Comparison of ENCODE assay signal across 8 cellular contexts in genomic region chrX:85084770-85085393, GRCh38.
A peak's percentile ranks its signal among the peaks of the same experiment; 100 is the strongest.
DNase-seq lines count a peak whose midpoint lies in the region; ATAC-seq, FAIRE-seq and TF ChIP-seq lines count a peak whose summit lies in the region.

No MANE protein-coding gene starts in this region.

- no peak overlapping the region for H3K27ac ChIP-seq in CD4-positive, alpha-beta memory T cell (ENCODE audit: low read depth, low read length)
- no peak overlapping the region for H3K27ac ChIP-seq in neuronal stem cell (replicated peaks; ENCODE audit: low read length)

- no peak overlapping the region for H3K27ac Mint-ChIP-seq in CD4-positive, alpha-beta memory T cell

- H2BK12ac ChIP-seq in neuronal stem cell (ENCODE audit: low read length) = no peak overlapping the region

- no peak overlapping the region for H3K4ac ChIP-seq in neuronal stem cell (ENCODE audit: low read length)

- peaks cover 0 to 3% (median 0%) of the 10 kb centered on the region in 4 donors for H3K4me1 Mint-ChIP-seq in CD4-positive, alpha-beta memory T cell

- H2BK5ac ChIP-seq in neuronal stem cell (ENCODE audit: low read length) = no peak overlapping the region

- no peaks in the 10 kb centered on the region for H3K27me3 ChIP-seq in CD4-positive, alpha-beta memory T cell (ENCODE audit: insufficient read depth, low read length)
- H3K27me3 ChIP-seq in neuronal stem cell (ENCODE audit: control insufficient read depth in 3 of 3, insufficient read depth in 3 of 3, low read depth in 1 of 3, low read length in 3 of 3) = no peaks in the 10 kb centered on the region

- CTCF ChIA-PET in CD4-positive, alpha-beta memory T cell (lab: Charles Lee; ENCODE audit: partially characterized antibody) = interaction anchor here (1.2 to 1.9 kb wide), 3 partner anchors 10 to 28 kb away, joined by 3 to 6 read pairs (median 4); no protein-coding TSS in a partner anchor

- H4K91ac ChIP-seq in neuronal stem cell (ENCODE audit: low read depth, low read length, poor library complexity) = no peak overlapping the region

- no peak overlapping the region for H2BK15ac ChIP-seq in neuronal stem cell (ENCODE audit: low read length)

- peak; percentile 74 for TF ChIP-seq CTCF in epithelial cell of proximal tubule (conservative IDR thresholded peaks at IDR 0.05; ENCODE audit: low read depth, low read length)
- TF ChIP-seq CTCF in lower leg skin (IDR thresholded peaks at IDR 0.05) = no peak

- no peak overlapping the region for H3K4me3 Mint-ChIP-seq in CD4-positive, alpha-beta memory T cell

- no peak overlapping the region for H2AFZ ChIP-seq in neuronal stem cell (ENCODE audit: low read length)

- H3K4me2 ChIP-seq in neuronal stem cell (ENCODE audit: insufficient read depth, low read length, poor library complexity, severe bottlenecking) = no peak overlapping the region

- intact Hi-C loops in CD4-positive, alpha-beta memory T cell (cut with micrococcal nuclease) = no loop called here
- intact Hi-C loops in lower leg skin (cut with DNase I; ENCODE audit: low total_unique reads) = no loop called here

- H3K36me3 Mint-ChIP-seq in CD4-positive, alpha-beta memory T cell = peaks cover 18 to 29% of the 10 kb centered on the region in 2 donors

- H3K4me3 ChIP-seq in CD4-positive, alpha-beta memory T cell (ENCODE audit: low read length in 2 of 2) = no peak overlapping the region
- no peak overlapping the region for H3K4me3 ChIP-seq in epithelial cell of proximal tubule (ENCODE audit: low read depth, low read length)
- H3K4me3 ChIP-seq in neuronal stem cell (ENCODE audit: low read length in 2 of 2) = no peak overlapping the region
- H3K4me3 ChIP-seq in lower leg skin (ENCODE audit: low read depth, poor library complexity, severe bottlenecking) = no peak overlapping the region

- peaks cover 0 to 1% (median 0%) of the 10 kb centered on the region in 8 donors for H3K9me3 Mint-ChIP-seq in CD4-positive, alpha-beta memory T cell

- no CpG with 5 or more reads among the region's 2 CpGs for WGBS in neuronal stem cell (ENCODE audit: extremely low coverage in 2 of 2, insufficient read length in 2 of 2, insufficient replicate concordance in 1 of 2), 2 donors
- WGBS in lower leg skin, 2 donors = 34 to 66% methylated on average over 2 of the region's 2 CpGs

- no peaks in the 10 kb centered on the region for H3K79me1 ChIP-seq in neuronal stem cell (ENCODE audit: low read depth, low read length)

- no peak for TF ChIP-seq POLR2A in GM18505 (IDR thresholded peaks at IDR 0.05; ENCODE audit: borderline replicate concordance, extremely low read depth, insufficient read depth, insufficient read length)
- no peak for TF ChIP-seq POLR2A in lower leg skin (IDR thresholded peaks at IDR 0.05)

- FAIRE-seq in RCC 7860 (lab: Jason Lieb, UNC) = peak; percentile 64

- H3K27me3 Mint-ChIP-seq in CD4-positive, alpha-beta memory T cell = no peaks in the 10 kb centered on the region

- no peak overlapping the region for H2BK120ac ChIP-seq in neuronal stem cell (ENCODE audit: low read depth, low read length)

- no peak overlapping the region for H3K9ac ChIP-seq in neuronal stem cell (ENCODE audit: low read depth, low read length, poor library complexity)

- no peak overlapping the region for H4K8ac ChIP-seq in neuronal stem cell (ENCODE audit: low read depth, low read length)

- H3K14ac ChIP-seq in neuronal stem cell (ENCODE audit: low read length) = no peak overlapping the region

- peak in 4 of 5 donors; percentile 23 to 34 (median 30) for DNase-seq in CD4-positive, alpha-beta memory T cell
- DNase-seq in RCC 7860 (ENCODE audit: low spot score) = no peak
- no peak for DNase-seq in epithelial cell of proximal tubule (ENCODE audit: low read depth)
- peak; percentile 1 for DNase-seq in neuronal stem cell (ENCODE audit: low spot score)
- DNase-seq in lower leg skin (ENCODE audit: low spot score in 2 of 2) = no peak

- no peak overlapping the region for H2AK5ac ChIP-seq in neuronal stem cell (ENCODE audit: low read depth, low read length)

- no peaks in the 10 kb centered on the region for H3K36me3 ChIP-seq in CD4-positive, alpha-beta memory T cell (ENCODE audit: insufficient read depth, low read length)
- peaks cover 0 to 7% of the 10 kb centered on the region in 2 donors for H3K36me3 ChIP-seq in neuronal stem cell (replicated peaks in 1 of 2; ENCODE audit: control insufficient read depth in 2 of 2, insufficient read depth in 2 of 2, low read length in 2 of 2)

- no peaks in the 10 kb centered on the region for H3K9me3 ChIP-seq in CD4-positive, alpha-beta memory T cell (ENCODE audit: control insufficient read depth in 1 of 2, low read length in 2 of 2)
- no peaks in the 10 kb centered on the region for H3K9me3 ChIP-seq in neuronal stem cell (replicated peaks in 1 of 2; ENCODE audit: control insufficient read depth in 2 of 2, insufficient read depth in 1 of 2, low read depth in 1 of 2, low read length in 2 of 2)

- H3K23ac ChIP-seq in neuronal stem cell (ENCODE audit: low read depth, low read length, poor library complexity) = no peak overlapping the region

- no peaks in the 10 kb centered on the region for H3K4me1 ChIP-seq in CD4-positive, alpha-beta memory T cell (ENCODE audit: insufficient read depth, low read length)
- H3K4me1 ChIP-seq in neuronal stem cell (ENCODE audit: control insufficient read depth in 2 of 2, insufficient read depth in 1 of 2, low read depth in 1 of 2, low read length in 2 of 2) = no peaks in the 10 kb centered on the region

- no peak overlapping the region for H3K18ac ChIP-seq in neuronal stem cell (ENCODE audit: low read length)

- peak; percentile 91 for ATAC-seq in GM18505 (IDR thresholded peaks at IDR 0.05; ENCODE audit: unreplicated experiment)
- ATAC-seq in HG03064 (IDR thresholded peaks at IDR 0.05; ENCODE audit: low read depth, unreplicated experiment) = peak; percentile 72
- no peak for ATAC-seq in GM19324 (IDR thresholded peaks at IDR 0.05; ENCODE audit: low FRiP score, unreplicated experiment)

- POLR2A ChIA-PET in CD4-positive, alpha-beta memory T cell (lab: Charles Lee; ENCODE audit: partially characterized antibody) = no interaction called here

Comparison
In these comparisons a context has a peak if more than half of its experiments do, and no peak if none do; other contexts are left out.
1. DNase-seq: peak in CD4-positive, alpha-beta memory T cell (4 of 5) and neuronal stem cell (single experiment); none in RCC 7860 (single experiment), epithelial cell of proximal tubule (single experiment) and lower leg skin (0 of 2).